In the genomic region with DNA sequence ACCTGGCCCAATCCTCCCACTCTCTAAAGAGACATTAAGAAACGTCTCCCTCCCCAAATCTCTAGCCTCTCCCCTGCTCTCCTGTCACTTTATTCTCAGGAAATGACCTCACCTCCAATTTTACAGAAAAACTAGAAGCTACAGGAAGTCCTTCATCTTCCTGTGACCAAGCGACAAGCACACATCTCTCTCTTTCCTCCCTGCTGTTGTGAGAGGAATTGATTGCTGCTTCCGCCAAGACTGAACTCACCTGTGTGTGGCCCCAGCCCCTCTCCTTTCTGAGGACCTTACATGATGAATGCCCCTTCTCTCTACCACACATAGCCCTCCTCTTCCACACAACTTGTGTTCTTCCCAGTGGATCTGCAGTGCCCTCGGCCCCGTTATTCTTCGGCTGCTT, we compare ENCODE assay signal across 23 cellular contexts. TPM values are rescaled to one million over a fixed set of nuclear protein-coding genes. Genes with fewer than 3 reads are reported as not detected.
DNase-seq lines count a peak whose midpoint lies in the region; ATAC-seq, FAIRE-seq and TF ChIP-seq lines count a peak whose summit lies in the region.
"Had no signal": no experiment of that assay in that cellular context is flagged by ENCODE, and none has a peak within 500 bp of the region (broad histone marks: within the 10 kb centered on the region; RNA-seq: fewer than 3 reads in every experiment).

No MANE protein-coding gene starts in this region.

- H3K9me3 Mint-ChIP-seq in activated T-helper 2 cell treated with anti-CD3 and anti-CD28 coated beads, Interferon-gamma antibody, Interleukin-2, Interleukin-4, amounts not matched to agents 10 μg/mL and 5 μg/mL and 100 μg/mL, durations not matched to agents 14 hours and 24 hours and 36 hours: peaks cover 32% of the 10 kb centered on the region
- peaks cover 0 to 12% of the 10 kb centered on the region in 2 donors for H3K9me3 Mint-ChIP-seq in natural killer cell

- H3K4me1 Mint-ChIP-seq in activated T-helper 2 cell treated with anti-CD3 and anti-CD28 coated beads, Interferon-gamma antibody, Interleukin-2, Interleukin-4, amounts not matched to agents 10 μg/mL and 5 μg/mL and 100 μg/mL, durations not matched to agents 14 hours and 24 hours and 36 hours (ENCODE audit: low read depth): peaks cover 19% of the 10 kb centered on the region
- H3K4me1 Mint-ChIP-seq in natural killer cell: peaks cover 19 to 30% of the 10 kb centered on the region in 2 donors

- peak overlapping the region; percentile 82 for H3K27ac Mint-ChIP-seq in activated T-helper 2 cell treated with anti-CD3 and anti-CD28 coated beads, Interferon-gamma antibody, Interleukin-2, Interleukin-4, amounts not matched to agents 10 μg/mL and 5 μg/mL and 100 μg/mL, durations not matched to agents 14 hours and 24 hours and 36 hours
- peak overlapping the region; percentile 22 to 63 for H3K27ac Mint-ChIP-seq in natural killer cell
- H3K27ac Mint-ChIP-seq: GM23338 had no signal

- FAIRE-seq in RCC 7860 (lab: Jason Lieb, UNC): no peak

- H3K36me3 ChIP-seq in brain microvascular endothelial cell (replicated peaks): no peaks in the 10 kb centered on the region
- H3K36me3 ChIP-seq: neutrophil, tibial artery had no signal

- DNase-seq in NOMO-1 treated with DMSO at 0.1 percent for 48 hours (lab: John Stamatoyannopoulos, UW; ENCODE audit: unreplicated experiment) (peak; percentile 21), NOMO-1 (lab: John Stamatoyannopoulos, UW; ENCODE audit: unreplicated experiment in 2 of 2) (no peak), HT1080 (ENCODE audit: low read depth) (peak; percentile 22), natural killer cell (no peak), RCC 7860 (ENCODE audit: low spot score) (no peak), brain microvascular endothelial cell (no peak), foreskin keratinocyte (no peak)
- no peak for DNase-seq in activated T-helper 2 cell treated with anti-CD3 and anti-CD28 coated beads, Interferon-gamma antibody, Interleukin-2, Interleukin-4, amounts not matched to agents 10 μg/mL and 5 μg/mL and 100 μg/mL, durations not matched to agents 14 hours and 24 hours and 36 hours (ENCODE audit: low spot score)
- DNase-seq: 8988T; C1 segment of cervical spinal cord; DMS153; NCI-H187 treated with DMSO at 0.1 percent for 48 hours; NCI-H345; NK-92 treated with Interleukin-12 subunit alpha and Interleukin-12 subunit beta, amount 100 ng/mL, for 24 hours; retina; tibial artery had no signal

- TF ChIP-seq CTCF in natural killer cell (IDR thresholded peaks at IDR 0.05): no peak
- TF ChIP-seq CTCF in brain microvascular endothelial cell (IDR thresholded peaks at IDR 0.05; ENCODE audit: low read depth, low read length, missing control alignments): no peak
- TF ChIP-seq CTCF in foreskin keratinocyte (conservative IDR thresholded peaks at IDR 0.05): no peak

- H3K27ac ChIP-seq in brain microvascular endothelial cell: no peak overlapping the region
- no peak overlapping the region for H3K27ac ChIP-seq in foreskin keratinocyte
- H3K27ac ChIP-seq: neutrophil, RWPE1, tibial artery had no signal

- no peak overlapping the region for H3K4me3 Mint-ChIP-seq in activated T-helper 2 cell treated with anti-CD3 and anti-CD28 coated beads, Interferon-gamma antibody, Interleukin-2, Interleukin-4, amounts not matched to agents 10 μg/mL and 5 μg/mL and 100 μg/mL, durations not matched to agents 14 hours and 24 hours and 36 hours (ENCODE audit: low read depth)
- H3K4me3 Mint-ChIP-seq in natural killer cell: no peak overlapping the region
- H3K4me3 Mint-ChIP-seq: GM23338 had no signal

- H3K27me3 ChIP-seq in brain microvascular endothelial cell (replicated peaks) (peaks cover 2% of the 10 kb centered on the region), foreskin keratinocyte (peaks cover 8% of the 10 kb centered on the region)

- peaks cover 6% of the 10 kb centered on the region for H3K27me3 Mint-ChIP-seq in activated T-helper 2 cell treated with anti-CD3 and anti-CD28 coated beads, Interferon-gamma antibody, Interleukin-2, Interleukin-4, amounts not matched to agents 10 μg/mL and 5 μg/mL and 100 μg/mL, durations not matched to agents 14 hours and 24 hours and 36 hours (ENCODE audit: low read depth)
- H3K27me3 Mint-ChIP-seq in natural killer cell (ENCODE audit: low read depth in 2 of 2): peaks cover 19 to 20% of the 10 kb centered on the region in 2 donors

- intact Hi-C loops in activated T-helper 2 cell treated with anti-CD3 and anti-CD28 coated beads, Interferon-gamma antibody, Interleukin-2, Interleukin-4, amounts not matched to agents 10 μg/mL and 5 μg/mL and 100 μg/mL, durations not matched to agents 14 hours and 24 hours and 36 hours (cut with micrococcal nuclease): no loop called here
- intact Hi-C loops in natural killer cell (cut with micrococcal nuclease): no loop called here

- H3K36me3 Mint-ChIP-seq in activated T-helper 2 cell treated with anti-CD3 and anti-CD28 coated beads, Interferon-gamma antibody, Interleukin-2, Interleukin-4, amounts not matched to agents 10 μg/mL and 5 μg/mL and 100 μg/mL, durations not matched to agents 14 hours and 24 hours and 36 hours (ENCODE audit: low read depth): peaks cover 17% of the 10 kb centered on the region
- no peaks in the 10 kb centered on the region for H3K36me3 Mint-ChIP-seq in natural killer cell

- in situ Hi-C loops in brain microvascular endothelial cell (cut with HindIII; ENCODE audit: low pct_ligation_motif_present, low sequenced_read_pairs): no loop called here

- H3K4me3 ChIP-seq in brain microvascular endothelial cell (ENCODE audit: low read depth, low read length): no peak overlapping the region
- H3K4me3 ChIP-seq: GM23338, tibial artery had no signal

- H3K4me1 ChIP-seq in foreskin keratinocyte: no peaks in the 10 kb centered on the region
- H3K4me1 ChIP-seq: tibial artery had no signal

- ATAC-seq in natural killer cell (peak in 2 of 3 donors; percentile 29 to 40), foreskin keratinocyte (no peak)
- ATAC-seq: GM23338 had no signal

RNA-seq across cellular contexts. Expression of a gene that starts 18.2 kb away (rescaled TPM):
- not detected in 2 replicates for total RNA-seq in HT1080 (2014; rRNA removed; shearing (Covaris generic))
- polyA plus RNA-seq in HT1080 (2015; cell fraction: cytosol; rRNA removed): not detected in 2 replicates
- not detected in 2 replicates for polyA plus RNA-seq in HT1080 (2015; cell fraction: nucleus; rRNA removed)
- total RNA-seq in activated T-helper 2 cell treated with anti-CD3 and anti-CD28 coated beads, Interferon-gamma antibody, Interleukin-2, Interleukin-4, amounts not matched to agents 10 μg/mL and 5 μg/mL and 100 μg/mL, durations not matched to agents 14 hours and 24 hours and 36 hours: not detected in 2 replicates
- total RNA-seq in natural killer cell: not detected
- total RNA-seq in foreskin keratinocyte: not detected in 2 replicates
- polyA plus RNA-seq in foreskin keratinocyte: not detected in 2 replicates
- total RNA-seq: activated CD8-positive, alpha-beta memory T cell treated with anti-CD3 and anti-CD28 coated beads for 36 hours; dermis blood vessel endothelial cell; epithelial cell of proximal tubule; GM23338; M059J had no signal
- polyA plus RNA-seq: GM23338 had no signal

RNA-seq across cellular contexts. Expression of a gene that starts 44.5 kb away (rescaled TPM):
- 0.50 and 1.6 TPM in 2 replicates for total RNA-seq in HT1080 (2014; rRNA removed; shearing (Covaris generic))
- polyA plus RNA-seq in HT1080 (2015; cell fraction: cytosol; rRNA removed): 9.2 and 9.5 TPM in 2 replicates
- 8.1 and 11.9 TPM in 2 replicates for polyA plus RNA-seq in HT1080 (2015; cell fraction: nucleus; rRNA removed)
- 0.09 and 0.28 TPM in 2 replicates for total RNA-seq in activated T-helper 2 cell treated with anti-CD3 and anti-CD28 coated beads, Interferon-gamma antibody, Interleukin-2, Interleukin-4, amounts not matched to agents 10 μg/mL and 5 μg/mL and 100 μg/mL, durations not matched to agents 14 hours and 24 hours and 36 hours
- total RNA-seq in natural killer cell: 100 to 1,000 TPM in 1 of 3 donors, 1 to 10 TPM in 1, under 1 TPM in 1; 0.92 to 225 (median 8.4) TPM
- not detected in 2 replicates for total RNA-seq in foreskin keratinocyte
- polyA plus RNA-seq in foreskin keratinocyte: not detected in 2 replicates

Comparison
In these comparisons a context has a peak if more than half of its experiments do, and no peak if none do; other contexts are left out.
1. DNase-seq: peak in NOMO-1 treated with DMSO at 0.1 percent for 48 hours (single experiment) and HT1080 (single experiment); none in NOMO-1 (0 of 2), activated T-helper 2 cell treated with anti-CD3 and anti-CD28 coated beads, Interferon-gamma antibody, Interleukin-2, Interleukin-4, amounts not matched to agents 10 μg/mL and 5 μg/mL and 100 μg/mL, durations not matched to agents 14 hours and 24 hours and 36 hours (single experiment), natural killer cell (single experiment), RCC 7860 (single experiment), brain microvascular endothelial cell (single experiment) and foreskin keratinocyte (0 of 2).